11 cellular contexts compared by ENCODE assay signal in genomic region chr6:25366785-25367657, GRCh38.
DNase-seq lines count a peak whose midpoint lies in the region; ATAC-seq and TF ChIP-seq lines count a peak whose summit lies in the region.
"Had no signal": no experiment of that assay in that cellular context is flagged by ENCODE, and none has a peak within 500 bp of the region (broad histone marks: within the 10 kb centered on the region; RNA-seq: fewer than 3 reads in every experiment).

No MANE protein-coding gene starts in this region.

- intact Hi-C loops in CD4-positive, alpha-beta memory T cell (cut with micrococcal nuclease), result loop anchor here (2.0 to 5.0 kb wide), 2 partner anchors 40 to 88 kb away; partner anchors contain the start of gene CARMIL1
- intact Hi-C loops in colonic mucosa (cut with DNase I), result no loop called here

- peak; percentile 44 to 69 (median 50) for DNase-seq in CD4-positive, alpha-beta memory T cell
- DNase-seq in T-cell, result peak; percentile 10 to 58 (median 36)
- peak; percentile 19 for DNase-seq in fibroblast of gingiva (ENCODE audit: low read depth)
- DNase-seq in dedifferentiated amniotic fluid mesenchymal stem cell (ENCODE audit: extremely low spot score), result no peak
- no peak for DNase-seq in colonic mucosa
- DNase-seq: NCI-H146 had no signal

- POLR2A ChIA-PET in CD4-positive, alpha-beta memory T cell (lab: Charles Lee; ENCODE audit: partially characterized antibody), result interaction anchor here (0.8 to 6.8 kb wide), 8 partner anchors 12 to 88 kb away, joined by 3 to 51 read pairs (median 4); partner anchors contain the start of gene CARMIL1
- POLR2A ChIA-PET in T-cell (lab: Charles Lee), result interaction anchor here in 1 of 2 donors (0.7 to 0.9 kb wide), 3 partner anchors 37 to 75 kb away, joined by 3 to 4 read pairs (median 3); no protein-coding TSS in a partner anchor

- peak overlapping the region in 1 of 2 donors; percentile 38 for H3K4me3 ChIP-seq in CD4-positive, alpha-beta memory T cell (ENCODE audit: low read length in 2 of 2)
- H3K4me3 ChIP-seq in colonic mucosa, result no peak overlapping the region
- H3K4me3 ChIP-seq: cardiac muscle cell had no signal

- CTCF ChIA-PET in CD4-positive, alpha-beta memory T cell (lab: Charles Lee; ENCODE audit: partially characterized antibody), result interaction anchor here (0.6 to 2.4 kb wide), 7 partner anchors 11 to 123 kb away, joined by 3 to 12 read pairs (median 4); partner anchors contain the start of gene CARMIL1
- CTCF ChIA-PET in T-cell (lab: Charles Lee), result interaction anchor here (0.6 to 1.2 kb wide), 6 partner anchors 15 to 123 kb away, joined by 3 to 4 read pairs (median 3); partner anchors contain the start of gene CARMIL1 (in 1 of the 2)

- no peaks in the 10 kb centered on the region for H3K9me3 ChIP-seq in CD4-positive, alpha-beta memory T cell (ENCODE audit: control insufficient read depth in 1 of 2, low read length in 2 of 2)
- no peaks in the 10 kb centered on the region for H3K9me3 ChIP-seq in colonic mucosa

- peak overlapping the region; percentile 72 to 98 (median 95) for H3K27ac Mint-ChIP-seq in CD4-positive, alpha-beta memory T cell
- peak overlapping the region; percentile 98 for H3K27ac Mint-ChIP-seq in T-cell

- H3K27ac ChIP-seq in CD4-positive, alpha-beta memory T cell (ENCODE audit: low read depth, low read length), result peak overlapping the region; percentile 47
- no peak overlapping the region for H3K27ac ChIP-seq in colonic mucosa
- H3K27ac ChIP-seq: cardiac muscle cell, parathyroid adenoma had no signal

- H3K4me1 ChIP-seq in CD4-positive, alpha-beta memory T cell (ENCODE audit: insufficient read depth, low read length), result peaks cover 49% of the 10 kb centered on the region
- H3K4me1 ChIP-seq in colonic mucosa, result peaks cover 6% of the 10 kb centered on the region
- H3K4me1 ChIP-seq: parathyroid adenoma had no signal

- ATAC-seq in GM21723 (IDR thresholded peaks at IDR 0.05; ENCODE audit: unreplicated experiment) (peak; percentile 54), T-cell (replicated peaks in 1 of 4) (peak; percentile 65 to 78 (median 70)), GM18858 (IDR thresholded peaks at IDR 0.05; ENCODE audit: unreplicated experiment) (no peak), GM21526 (IDR thresholded peaks at IDR 0.05; ENCODE audit: low FRiP score, unreplicated experiment) (no peak)

- H3K27me3 ChIP-seq in CD4-positive, alpha-beta memory T cell (ENCODE audit: insufficient read depth, low read length), result no peaks in the 10 kb centered on the region
- H3K27me3 ChIP-seq in colonic mucosa, result no peaks in the 10 kb centered on the region
- H3K27me3 ChIP-seq: cardiac muscle cell had no signal

- peaks cover 0 to 1% (median 0%) of the 10 kb centered on the region in 8 donors for H3K9me3 Mint-ChIP-seq in CD4-positive, alpha-beta memory T cell
- no peaks in the 10 kb centered on the region for H3K9me3 Mint-ChIP-seq in T-cell

- no peak for TF ChIP-seq CTCF in colonic mucosa (IDR thresholded peaks at IDR 0.05)

- peaks cover 44 to 71% (median 60%) of the 10 kb centered on the region in 4 donors for H3K4me1 Mint-ChIP-seq in CD4-positive, alpha-beta memory T cell
- peaks cover 63 to 69% (median 65%) of the 10 kb centered on the region in 3 donors for H3K4me1 Mint-ChIP-seq in T-cell

- H3K4me3 Mint-ChIP-seq in CD4-positive, alpha-beta memory T cell, result peak overlapping the region; percentile 65 to 89 (median 84)
- peak overlapping the region; percentile 72 to 88 (median 83) for H3K4me3 Mint-ChIP-seq in T-cell

- no peaks in the 10 kb centered on the region for H3K36me3 ChIP-seq in CD4-positive, alpha-beta memory T cell (ENCODE audit: insufficient read depth, low read length)
- no peaks in the 10 kb centered on the region for H3K36me3 ChIP-seq in colonic mucosa
- H3K36me3 ChIP-seq: cardiac muscle cell had no signal

- H3K36me3 Mint-ChIP-seq in CD4-positive, alpha-beta memory T cell, result no peaks in the 10 kb centered on the region
- H3K36me3 Mint-ChIP-seq in T-cell, result no peaks in the 10 kb centered on the region

- peak overlapping the region in 1 of 2 donors; percentile 44 for H3K9ac ChIP-seq in colonic mucosa (ENCODE audit: low read depth in 2 of 2, low read length in 2 of 2)
- H3K9ac ChIP-seq: parathyroid adenoma had no signal

- no peaks in the 10 kb centered on the region for H3K27me3 Mint-ChIP-seq in CD4-positive, alpha-beta memory T cell
- H3K27me3 Mint-ChIP-seq in T-cell, result no peaks in the 10 kb centered on the region

Comparison
In these comparisons a context has a peak if more than half of its experiments do, and no peak if none do; other contexts are left out.
1. DNase-seq: peak in CD4-positive, alpha-beta memory T cell (5 of 5), T-cell (34 of 34) and fibroblast of gingiva (single experiment); none in dedifferentiated amniotic fluid mesenchymal stem cell (single experiment) and colonic mucosa (single experiment).
2. ATAC-seq: peak in GM21723 (single experiment) and T-cell (4 of 4); none in GM18858 (single experiment) and GM21526 (single experiment).